24 cellular contexts compared by ENCODE assay signal in the genomic region with DNA sequence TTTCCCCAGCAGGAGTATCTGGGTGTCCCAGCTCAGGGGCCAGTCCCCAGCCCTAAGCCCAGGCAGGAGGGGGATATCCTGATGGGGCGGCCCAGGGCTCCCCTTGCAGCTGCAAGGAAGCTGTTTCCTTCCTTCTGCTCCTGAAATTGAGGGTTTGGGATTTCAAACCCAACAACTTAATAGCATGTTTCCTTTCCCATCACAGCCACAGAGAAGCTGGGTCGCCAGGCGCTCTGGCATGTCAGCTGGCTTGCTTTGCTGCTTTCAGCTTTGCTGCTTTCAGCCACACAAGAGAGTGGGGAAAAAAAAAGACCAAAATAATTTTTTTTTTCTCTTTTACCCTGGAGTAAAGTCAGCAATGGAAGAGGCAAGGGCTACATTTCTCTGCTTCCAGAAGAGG. TPM values are rescaled to one million over a fixed set of nuclear protein-coding genes. Genes with fewer than 3 reads are reported as not detected.
A peak's percentile ranks its signal among the peaks of the same experiment; 100 is the strongest.
DNase-seq lines count a peak whose midpoint lies in the region; ATAC-seq and TF ChIP-seq lines count a peak whose summit lies in the region.
"Had no signal": no experiment of that assay in that cellular context is flagged by ENCODE, and none has a peak within 500 bp of the region (broad histone marks: within the 10 kb centered on the region; RNA-seq: fewer than 3 reads in every experiment).

No MANE protein-coding gene starts in this region.

- no peaks in the 10 kb centered on the region for H3K9me3 ChIP-seq in OCI-LY7 (ENCODE audit: low read length)
- H3K9me3 ChIP-seq in effector memory CD4-positive, alpha-beta T cell (ENCODE audit: control insufficient read depth, low read length), result peaks cover 2% of the 10 kb centered on the region
- H3K9me3 ChIP-seq: thyroid gland had no signal

- peaks cover 36% of the 10 kb centered on the region for H3K4me1 ChIP-seq in OCI-LY7 (ENCODE audit: insufficient read depth, low read length, poor library complexity, severe bottlenecking)
- no peaks in the 10 kb centered on the region for H3K4me1 ChIP-seq in effector memory CD4-positive, alpha-beta T cell (ENCODE audit: control insufficient read depth, insufficient read depth, low read length, poor library complexity, severe bottlenecking)
- H3K4me1 ChIP-seq: thyroid gland had no signal

- TF ChIP-seq CTCF in OCI-LY7 (conservative IDR thresholded peaks at IDR 0.05; ENCODE audit: low read length), result no peak

- no peak overlapping the region for H2AFZ ChIP-seq in OCI-LY7 (ENCODE audit: low read length)
- H2AFZ ChIP-seq: GM23248 had no signal

- no peak for DNase-seq in OCI-LY7 (ENCODE audit: low spot score)
- DNase-seq in HUDEP-2 (lab: John Stamatoyannopoulos, UW; ENCODE audit: unreplicated experiment in 76 of 76), result no peak
- DNase-seq in NOMO-1 (lab: John Stamatoyannopoulos, UW; ENCODE audit: unreplicated experiment in 2 of 2), result no peak
- DNase-seq in effector memory CD4-positive, alpha-beta T cell, result no peak
- DNase-seq: activated CD8-positive, alpha-beta memory T cell treated with anti-CD3 and anti-CD28 coated beads for 24 hours; activated naive CD4-positive, alpha-beta T cell treated with Interleukin-2 at 50 U/mL for 16 hours; activated T-cell treated with anti-CD3 and anti-CD28 coated beads, Interleukin-2, amount 50 U/mL, for 24 hours; CD8-positive, alpha-beta memory T cell; DMS53; effector CD8-positive, alpha-beta T cell; GM23248; kidney glomerular epithelial cell; mammary epithelial cell; NCI-H1105; NCI-H2029 treated with DMSO at 0.1 percent for 48 hours; NCI-H510A; stimulated activated CD4-positive, alpha-beta T cell treated with anti-CD3 and anti-CD28 coated beads, Interleukin-1b, Interleukin-23, amount 100 ng/mL, for 48 hours; stimulated activated naive CD4-positive, alpha-beta T cell; thyroid gland had no signal

- CTCF ChIA-PET in OCI-LY7 (lab: Charles Lee; ENCODE audit: unreplicated experiment), result interaction anchor here (0.5 kb wide), 1 partner anchor 55 kb away, joined by 7 read pairs; no protein-coding TSS in a partner anchor

- no peaks in the 10 kb centered on the region for H3K9me2 ChIP-seq in OCI-LY7 (ENCODE audit: insufficient read depth, low read length)

- POLR2A ChIA-PET in OCI-LY7 (lab: Charles Lee), result interaction anchor here (0.6 to 0.9 kb wide), 2 partner anchors 11 to 69 kb away, joined by 3 read pairs; no protein-coding TSS in a partner anchor

- no peaks in the 10 kb centered on the region for H3K36me3 ChIP-seq in OCI-LY7 (ENCODE audit: insufficient read depth, low read length)
- H3K36me3 ChIP-seq in effector memory CD4-positive, alpha-beta T cell (ENCODE audit: control insufficient read depth, insufficient read depth, low read length), result no peaks in the 10 kb centered on the region
- H3K36me3 ChIP-seq: thyroid gland had no signal

- no peak overlapping the region for H3K27ac ChIP-seq in OCI-LY7 (ENCODE audit: low read depth, low read length, poor library complexity, severe bottlenecking)
- H3K27ac ChIP-seq in effector memory CD4-positive, alpha-beta T cell (ENCODE audit: insufficient read depth, low read length, poor library complexity, severe bottlenecking), result no peak overlapping the region
- H3K27ac ChIP-seq: GM23248, thyroid gland had no signal

- no TSS peak for BruUV-seq in OCI-LY7 (replicated peaks; lab: Mats Ljungman, UMichigan)

- H4K20me1 ChIP-seq in OCI-LY7 (ENCODE audit: insufficient read depth, low read length), result no peaks in the 10 kb centered on the region

- no peaks in the 10 kb centered on the region for H3K79me2 ChIP-seq in OCI-LY7 (ENCODE audit: insufficient read depth, low read depth, low read length)

- peak overlapping the region in 1 of 4 donors; percentile 17 for H3K4me3 Mint-ChIP-seq in IgD-negative memory B cell
- no peak overlapping the region for H3K4me3 Mint-ChIP-seq in dendritic cell treated with granulocyte-macrophage colony-stimulating factor and Interleukin-4, amounts not matched to agents 40 ng/mL and 50 ng/mL, for 4 days
- H3K4me3 Mint-ChIP-seq in stimulated activated memory B cell treated with anti-CD40 and anti-IgM and Interleukin-4, amounts not matched to agents 10 μg/mL and 1 μg/mL and 100 μg/mL, for 72 hours, result peak overlapping the region; percentile 42
- H3K4me3 Mint-ChIP-seq: activated T-cell treated with anti-CD3 and anti-CD28 coated beads, Interleukin-2, amount 50 U/mL, for 24 hours; CD8-positive, alpha-beta memory T cell had no signal

- peaks cover 2% of the 10 kb centered on the region for H3K27me3 Mint-ChIP-seq in IgD-negative memory B cell
- H3K27me3 Mint-ChIP-seq in dendritic cell treated with granulocyte-macrophage colony-stimulating factor and Interleukin-4, amounts not matched to agents 40 ng/mL and 50 ng/mL, for 4 days, result no peaks in the 10 kb centered on the region
- no peaks in the 10 kb centered on the region for H3K27me3 Mint-ChIP-seq in stimulated activated memory B cell treated with anti-CD40 and anti-IgM and Interleukin-4, amounts not matched to agents 10 μg/mL and 1 μg/mL and 100 μg/mL, for 72 hours
- H3K27me3 Mint-ChIP-seq: activated T-cell treated with anti-CD3 and anti-CD28 coated beads, Interleukin-2, amount 50 U/mL, for 24 hours; CD8-positive, alpha-beta memory T cell had no signal

- peak overlapping the region; percentile 34; the same call in 1 of the 2 replicates for H3K4me2 ChIP-seq in OCI-LY7 (ENCODE audit: low read length)

- peaks cover 14% of the 10 kb centered on the region for H3K36me3 Mint-ChIP-seq in IgD-negative memory B cell
- peaks cover 75% of the 10 kb centered on the region for H3K36me3 Mint-ChIP-seq in dendritic cell treated with granulocyte-macrophage colony-stimulating factor and Interleukin-4, amounts not matched to agents 40 ng/mL and 50 ng/mL, for 4 days (ENCODE audit: low read depth)
- H3K36me3 Mint-ChIP-seq in stimulated activated memory B cell treated with anti-CD40 and anti-IgM and Interleukin-4, amounts not matched to agents 10 μg/mL and 1 μg/mL and 100 μg/mL, for 72 hours, result peaks cover 91% of the 10 kb centered on the region

- H3K4me3 ChIP-seq in OCI-LY7 (ENCODE audit: low read depth, low read length, poor library complexity, severe bottlenecking), result no peak overlapping the region
- no peak overlapping the region for H3K4me3 ChIP-seq in effector memory CD4-positive, alpha-beta T cell (ENCODE audit: insufficient read depth, low read depth, low read length, poor library complexity, severe bottlenecking)
- H3K4me3 ChIP-seq: GM23248, skin epidermis, thyroid gland had no signal

- no peaks in the 10 kb centered on the region for H3K9me3 Mint-ChIP-seq in IgD-negative memory B cell
- no peaks in the 10 kb centered on the region for H3K9me3 Mint-ChIP-seq in dendritic cell treated with granulocyte-macrophage colony-stimulating factor and Interleukin-4, amounts not matched to agents 40 ng/mL and 50 ng/mL, for 4 days
- H3K9me3 Mint-ChIP-seq in stimulated activated memory B cell treated with anti-CD40 and anti-IgM and Interleukin-4, amounts not matched to agents 10 μg/mL and 1 μg/mL and 100 μg/mL, for 72 hours, result peaks cover 2% of the 10 kb centered on the region
- H3K9me3 Mint-ChIP-seq: activated T-cell treated with anti-CD3 and anti-CD28 coated beads, Interleukin-2, amount 50 U/mL, for 24 hours; CD8-positive, alpha-beta memory T cell had no signal

- H3K27ac Mint-ChIP-seq in IgD-negative memory B cell, result peak overlapping the region in 2 of 3 donors; percentile 76 to 95
- H3K27ac Mint-ChIP-seq in dendritic cell treated with granulocyte-macrophage colony-stimulating factor and Interleukin-4, amounts not matched to agents 40 ng/mL and 50 ng/mL, for 4 days, result peak overlapping the region; percentile 17
- peak overlapping the region; percentile 95 for H3K27ac Mint-ChIP-seq in stimulated activated memory B cell treated with anti-CD40 and anti-IgM and Interleukin-4, amounts not matched to agents 10 μg/mL and 1 μg/mL and 100 μg/mL, for 72 hours

- H3K27me3 ChIP-seq in effector memory CD4-positive, alpha-beta T cell (replicated peaks; ENCODE audit: control insufficient read depth, insufficient read depth, low read length, poor library complexity, severe bottlenecking), result no peaks in the 10 kb centered on the region
- H3K27me3 ChIP-seq: thyroid gland had no signal

- peaks cover 36 to 58% (median 40%) of the 10 kb centered on the region in 3 donors for H3K4me1 Mint-ChIP-seq in IgD-negative memory B cell
- H3K4me1 Mint-ChIP-seq in dendritic cell treated with granulocyte-macrophage colony-stimulating factor and Interleukin-4, amounts not matched to agents 40 ng/mL and 50 ng/mL, for 4 days (ENCODE audit: low read depth), result peaks cover 35% of the 10 kb centered on the region
- peaks cover 86% of the 10 kb centered on the region for H3K4me1 Mint-ChIP-seq in stimulated activated memory B cell treated with anti-CD40 and anti-IgM and Interleukin-4, amounts not matched to agents 10 μg/mL and 1 μg/mL and 100 μg/mL, for 72 hours

- no peak for ATAC-seq in stimulated activated memory B cell treated with anti-CD40 and anti-IgM and Interleukin-4, amounts not matched to agents 10 μg/mL and 1 μg/mL and 100 μg/mL, for 72 hours
- ATAC-seq: activated CD4-positive, CD25-positive, alpha-beta regulatory T cell treated with anti-CD3 and anti-CD28 coated beads, Interleukin-2, amount 50 U/mL, for 24 hours had no signal

- intact Hi-C loops in OCI-LY7 (cut with micrococcal nuclease; ENCODE audit: unreplicated experiment), result no loop called here
- intact Hi-C loops in dendritic cell treated with granulocyte-macrophage colony-stimulating factor and Interleukin-4, amounts not matched to agents 40 ng/mL and 50 ng/mL, for 4 days (cut with micrococcal nuclease), result no loop called here

RNA-seq across cellular contexts. Expression of a gene that starts 30.0 kb away (rescaled TPM):
- 441 TPM for polyA plus RNA-seq in IgD-negative memory B cell
- total RNA-seq in OCI-LY7 (2014; rRNA removed; shearing (Covaris generic)), result 6.4 and 9.3 TPM in 2 replicates
- total RNA-seq in OCI-LY7 (2022), result 4.5 and 4.9 TPM in 2 replicates
- polyA plus RNA-seq: mammary epithelial cell had no signal

RNA-seq across cellular contexts. Expression of a gene that starts 45.0 kb away (rescaled TPM):
- 24.2 TPM for polyA plus RNA-seq in IgD-negative memory B cell
- 4.0 and 8.7 TPM in 2 replicates for total RNA-seq in OCI-LY7 (2014; rRNA removed; shearing (Covaris generic))
- total RNA-seq in OCI-LY7 (2022), result 19.9 and 21.0 TPM in 2 replicates

Comparison
In these comparisons a context has a peak if more than half of its experiments do, and no peak if none do; other contexts are left out.
1. H3K27ac Mint-ChIP-seq: peak in every context shown above with its lines; median percentile 95 in stimulated activated memory B cell treated with anti-CD40 and anti-IgM and Interleukin-4, amounts not matched to agents 10 μg/mL and 1 μg/mL and 100 μg/mL, for 72 hours; 86 in IgD-negative memory B cell; 17 in dendritic cell treated with granulocyte-macrophage colony-stimulating factor and Interleukin-4, amounts not matched to agents 40 ng/mL and 50 ng/mL, for 4 days.